In the genomic region with DNA sequence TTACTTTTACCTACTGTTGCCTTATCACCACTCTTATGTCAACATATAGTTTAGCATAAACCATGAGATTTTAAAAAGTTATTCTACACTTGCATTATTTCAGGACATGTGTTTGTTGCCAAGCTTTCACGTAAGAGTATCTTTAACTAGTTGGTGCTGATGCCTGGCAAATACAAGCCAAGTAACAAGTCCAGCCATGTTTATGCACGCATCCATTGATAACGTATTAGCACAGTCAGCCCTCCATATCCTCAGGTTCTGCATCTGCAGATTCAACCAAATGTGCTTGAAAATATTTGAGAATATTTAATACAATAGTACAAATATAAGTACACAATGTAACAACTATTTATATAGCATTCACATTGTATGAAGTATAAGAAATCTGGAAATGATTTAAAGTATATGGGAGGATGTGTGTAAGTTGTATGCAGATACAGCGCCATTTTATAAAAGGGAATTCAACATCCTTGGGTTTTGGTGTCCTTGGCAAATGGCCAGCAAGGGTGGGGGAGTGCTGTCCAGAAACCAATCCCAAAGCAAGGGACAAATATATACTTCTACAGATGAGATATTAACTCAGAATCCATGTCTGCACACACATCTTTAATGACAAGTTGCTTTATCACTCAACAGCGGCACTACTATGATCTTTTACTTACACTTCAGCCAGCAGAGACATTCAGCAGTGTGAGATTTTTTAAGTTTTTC, we compare ENCODE assay signal across 35 cellular contexts. TPM values are rescaled to one million over a fixed set of nuclear protein-coding genes. Genes with fewer than 3 reads are reported as not detected.
DNase-seq lines count a peak whose midpoint lies in the region; ATAC-seq, FAIRE-seq and TF ChIP-seq lines count a peak whose summit lies in the region.
"Had no signal": no experiment of that assay in that cellular context is flagged by ENCODE, and none has a peak within 500 bp of the region (broad histone marks: within the 10 kb centered on the region; RNA-seq: fewer than 3 reads in every experiment).

No MANE protein-coding gene starts in this region.

- H3K4me1 Mint-ChIP-seq in CD4-positive, CD25-positive, alpha-beta regulatory T cell, result peaks cover 24 to 58% (median 44%) of the 10 kb centered on the region in 4 donors
- H3K4me1 Mint-ChIP-seq in T-cell, result peaks cover 48 to 59% (median 54%) of the 10 kb centered on the region in 3 donors

- H3K27me3 Mint-ChIP-seq in CD4-positive, CD25-positive, alpha-beta regulatory T cell, result no peaks in the 10 kb centered on the region
- H3K27me3 Mint-ChIP-seq in T-cell, result no peaks in the 10 kb centered on the region
- H3K27me3 Mint-ChIP-seq: activated naive CD8-positive, alpha-beta T cell treated with anti-CD3 and anti-CD28 coated beads, Interleukin-2, amount 10 ng/mL, durations not matched to agents 7 days and 5 days; activated T-helper 17 cell treated with anti-CD3 and anti-CD28 coated beads, Interleukin-2, amount 50 U/mL, for 72 hours; stimulated activated naive CD8-positive, alpha-beta T cell treated with anti-CD3 and anti-CD28 coated beads, Interleukin-15, Interleukin-2, amounts not matched to agents 100 ng/mL and 50 ng/mL, for 24 hours had no signal

- no peak for ATAC-seq in A549
- ATAC-seq in CD4-positive, CD25-positive, alpha-beta regulatory T cell (ENCODE audit: low read depth in 2 of 2), result no peak
- no peak for ATAC-seq in T-cell (replicated peaks in 1 of 4)
- ATAC-seq in GM21717 (IDR thresholded peaks at IDR 0.05; ENCODE audit: unreplicated experiment), result no peak
- ATAC-seq: activated T-helper 17 cell treated with anti-CD3 and anti-CD28 coated beads, Interleukin-2, amount 50 U/mL, for 72 hours; left cardiac atrium had no signal

- no peak overlapping the region for H3K27ac Mint-ChIP-seq in CD4-positive, CD25-positive, alpha-beta regulatory T cell
- H3K27ac Mint-ChIP-seq in T-cell, result peak overlapping the region; percentile 4
- H3K27ac Mint-ChIP-seq: activated naive CD8-positive, alpha-beta T cell treated with anti-CD3 and anti-CD28 coated beads, Interleukin-2, amount 10 ng/mL, durations not matched to agents 7 days and 5 days; activated T-helper 17 cell treated with anti-CD3 and anti-CD28 coated beads, Interleukin-2, amount 50 U/mL, for 72 hours had no signal

- WGBS in A549 (ENCODE audit: missing lambda C conversion rate), result 96% methylated on average over 5 of the region's 5 CpGs

- no peak for TF ChIP-seq RAD21 in A549 (conservative IDR thresholded peaks at IDR 0.05 in 1 of 2, IDR thresholded peaks at IDR 0.05 in 1 of 2)

- H3K36me3 Mint-ChIP-seq in CD4-positive, CD25-positive, alpha-beta regulatory T cell, result peaks cover 49% of the 10 kb centered on the region
- H3K36me3 Mint-ChIP-seq in T-cell, result peaks cover 61% of the 10 kb centered on the region

- H3K4me1 ChIP-seq in A549 (peaks cover 45% of the 10 kb centered on the region), breast epithelium (no peaks in the 10 kb centered on the region)
- H3K4me1 ChIP-seq in CD4-positive, CD25-positive, alpha-beta regulatory T cell (ENCODE audit: control insufficient read depth, insufficient read depth, low read length, poor library complexity, severe bottlenecking), result peaks cover 24% of the 10 kb centered on the region
- H3K4me1 ChIP-seq: parathyroid adenoma, testis had no signal

- H3K4me3 Mint-ChIP-seq in CD4-positive, CD25-positive, alpha-beta regulatory T cell, result peak overlapping the region in 1 of 4 donors; percentile 4
- no peak overlapping the region for H3K4me3 Mint-ChIP-seq in T-cell
- H3K4me3 Mint-ChIP-seq: activated naive CD8-positive, alpha-beta T cell treated with anti-CD3 and anti-CD28 coated beads, Interleukin-2, amount 10 ng/mL, durations not matched to agents 7 days and 5 days; activated T-helper 17 cell treated with anti-CD3 and anti-CD28 coated beads, Interleukin-2, amount 50 U/mL, for 72 hours; immature natural killer cell; neural crest cell; stimulated activated naive CD8-positive, alpha-beta T cell treated with anti-CD3 and anti-CD28 coated beads, Interleukin-15, Interleukin-2, amounts not matched to agents 100 ng/mL and 50 ng/mL, for 24 hours had no signal

- no peak overlapping the region for H3K27ac ChIP-seq in A549
- peak overlapping the region; percentile 15 for H3K27ac ChIP-seq in CD4-positive, CD25-positive, alpha-beta regulatory T cell (ENCODE audit: insufficient read depth, low read length, poor library complexity, severe bottlenecking)
- no peak overlapping the region for H3K27ac ChIP-seq in breast epithelium
- H3K27ac ChIP-seq: ascending aorta, KMS-11, parathyroid adenoma, right atrium auricular region, spleen, testis, WERI-Rb-1 had no signal

- intact Hi-C loops in breast epithelium (cut with DNase I; ENCODE audit: low total_unique reads), result no loop called here

- H3K9me3 Mint-ChIP-seq in CD4-positive, CD25-positive, alpha-beta regulatory T cell, result peaks cover 0 to 2% (median 0%) of the 10 kb centered on the region in 7 donors
- H3K9me3 Mint-ChIP-seq in T-cell, result no peaks in the 10 kb centered on the region
- H3K9me3 Mint-ChIP-seq: activated naive CD8-positive, alpha-beta T cell treated with anti-CD3 and anti-CD28 coated beads, Interleukin-2, amount 10 ng/mL, durations not matched to agents 7 days and 5 days; activated T-helper 17 cell treated with anti-CD3 and anti-CD28 coated beads, Interleukin-2, amount 50 U/mL, for 72 hours; immature natural killer cell; neural crest cell; stimulated activated naive CD8-positive, alpha-beta T cell treated with anti-CD3 and anti-CD28 coated beads, Interleukin-15, Interleukin-2, amounts not matched to agents 100 ng/mL and 50 ng/mL, for 24 hours had no signal

- no peak for FAIRE-seq in A549 (lab: Jason Lieb, UNC)
- no peak for FAIRE-seq in bronchial epithelial cell (lab: Jason Lieb, UNC)

- TF ChIP-seq POLR2A in A549 (IDR thresholded peaks at IDR 0.05; ENCODE audit: low read length), result no peak
- no peak for TF ChIP-seq POLR2A in breast epithelium (IDR thresholded peaks at IDR 0.05)

- TF ChIP-seq CTCF in A549 (IDR thresholded peaks at IDR 0.05), result no peak
- TF ChIP-seq CTCF in bronchial epithelial cell (IDR thresholded peaks at IDR 0.05; ENCODE audit: insufficient read depth, low read length, severe bottlenecking), result no peak
- no peak for TF ChIP-seq CTCF in breast epithelium (IDR thresholded peaks at IDR 0.05)

- POLR2A ChIA-PET in A549 (lab: Yijun Ruan, JAX) (interaction anchor here (0.6 to 1.4 kb wide), 3 partner anchors 8 to 26 kb away, joined by 3 to 7 read pairs (median 4); partner anchors contain the start of genes SETD5 and THUMPD3), T-cell (lab: Charles Lee) (interaction anchor here (0.6 to 0.7 kb wide), 4 partner anchors 9 to 26 kb away, joined by 3 to 7 read pairs (median 4); partner anchors contain the start of gene SETD5 (in 1 of the 2))

- no peaks in the 10 kb centered on the region for H3K9me3 ChIP-seq in A549
- H3K9me3 ChIP-seq in CD4-positive, CD25-positive, alpha-beta regulatory T cell (ENCODE audit: control insufficient read depth in 2 of 2, low read length in 2 of 2), result no peaks in the 10 kb centered on the region
- no peaks in the 10 kb centered on the region for H3K9me3 ChIP-seq in breast epithelium
- H3K9me3 ChIP-seq: ascending aorta, MG63, right atrium auricular region, spleen, testis had no signal

- TF ChIP-seq EP300 in A549 (IDR thresholded peaks at IDR 0.05), result no peak

- H3K4me3 ChIP-seq in A549, result no peak overlapping the region
- H3K4me3 ChIP-seq in CD4-positive, CD25-positive, alpha-beta regulatory T cell (ENCODE audit: low read depth, low read length), result no peak overlapping the region
- H3K4me3 ChIP-seq in bronchial epithelial cell (ENCODE audit: low read depth, low read length), result no peak overlapping the region
- H3K4me3 ChIP-seq in breast epithelium, result no peak overlapping the region
- H3K4me3 ChIP-seq: ascending aorta, MG63, right atrium auricular region, spleen, testis had no signal

- CTCF ChIA-PET in A549 (lab: Yijun Ruan, JAX) (interaction anchor here (0.6 to 0.7 kb wide), 2 partner anchors 62 to 87 kb away, joined by 3 read pairs; no protein-coding TSS in a partner anchor), T-cell (lab: Charles Lee) (interaction anchor here in 1 of 2 donors (0.9 kb wide), 1 partner anchor 31 kb away, joined by 3 read pairs; no protein-coding TSS in a partner anchor)

- DNase-seq in A549 (ENCODE audit: low read depth in 1 of 2, low spot score in 1 of 2) (no peak), T-cell (no peak), bronchial epithelial cell (ENCODE audit: low read depth) (peak; percentile 76), cerebellar cortex (ENCODE audit: low spot score) (no peak), breast epithelium (ENCODE audit: low spot score in 2 of 2) (no peak), NCI-H1436 (lab: John Stamatoyannopoulos, UW) (no peak)
- no peak for DNase-seq in CD4-positive, CD25-positive, alpha-beta regulatory T cell
- DNase-seq: activated CD4-positive, alpha-beta T cell treated with anti-CD3 and anti-CD28 coated beads, Interleukin-2, amount 50 U/mL, for 1 hour; activated naive CD8-positive, alpha-beta T cell treated with anti-CD3 and anti-CD28 coated beads, Interleukin-2, amount 10 ng/mL, durations not matched to agents 7 days and 5 days; C1 segment of cervical spinal cord; cortex of kidney; DND-41; effector memory CD4-positive, alpha-beta T cell; GF-D8; immature natural killer cell; left cardiac atrium; MG63; NCI-H1417; NCI-H2081 treated with DMSO at 0.1 percent for 48 hours; NCI-H226; NCI-H69; SHP77; spleen; stimulated activated CD4-positive, alpha-beta T cell treated with anti-CD3 and anti-CD28 coated beads, Interleukin-2, amount 100 ng/mL, for 24 hours; stimulated activated CD8-positive, alpha-beta memory T cell treated with anti-CD3 and anti-CD28 coated beads, Interleukin-4, amount 100 ng/mL, for 48 hours; testis; WERI-Rb-1 had no signal

- peaks cover 81% of the 10 kb centered on the region for H3K36me3 ChIP-seq in CD4-positive, CD25-positive, alpha-beta regulatory T cell (ENCODE audit: control insufficient read depth, insufficient read depth, low read length)
- H3K36me3 ChIP-seq in bronchial epithelial cell (ENCODE audit: control insufficient read depth, insufficient read depth, low read length) (peaks cover 22% of the 10 kb centered on the region), breast epithelium (peaks cover 4% of the 10 kb centered on the region)

- H3K27me3 ChIP-seq in CD4-positive, CD25-positive, alpha-beta regulatory T cell (ENCODE audit: control insufficient read depth, insufficient read depth, low read length), result no peaks in the 10 kb centered on the region
- H3K27me3 ChIP-seq in bronchial epithelial cell (ENCODE audit: control insufficient read depth, insufficient read depth, low read length) (no peaks in the 10 kb centered on the region), breast epithelium (no peaks in the 10 kb centered on the region)
- H3K27me3 ChIP-seq: ascending aorta, MG63, right atrium auricular region, spleen, testis had no signal

- H3K4me2 ChIP-seq in A549, result no peak overlapping the region
- H3K4me2 ChIP-seq: KMS-11 had no signal

RNA-seq across cellular contexts. Expression of gene SETD5, which starts 8.7 kb away (rescaled TPM):
- 92.3 and 116 TPM in 2 replicates for polyA plus RNA-seq in A549 (2011; rRNA removed)
- 27.4 and 36.6 TPM in 2 replicates for polyA plus RNA-seq in A549 (2012; cell fraction: cytosol; rRNA removed)
- polyA plus RNA-seq in A549 (2012; cell fraction: nucleus; rRNA removed), result 70.5 and 82.3 TPM in 2 replicates
- polyA plus RNA-seq in A549 (2017; fragmentation: RNase III; extraction: RNeasy Plus Mini Kit Qiagen cat#74134 plus additional on column Dnase treatment), result 41.7 to 46.1 TPM (median 44.2 TPM) in 3 replicates
- polyA minus RNA-seq in A549 (2011; rRNA and poly(A)+ RNA removed), result 151 and 153 TPM in 2 replicates
- total RNA-seq in CD4-positive, CD25-positive, alpha-beta regulatory T cell, result 120 TPM
- polyA plus RNA-seq in CD4-positive, CD25-positive, alpha-beta regulatory T cell, result 10 to 100 TPM; 17.7 to 32.2 (median 24.4) TPM
- total RNA-seq in T-cell, result 100 to 1,000 TPM; 119 to 131 (median 125) TPM
- 44.5 and 53.7 TPM in 2 replicates for total RNA-seq in bronchial epithelial cell
- total RNA-seq in breast epithelium, result 100 to 1,000 TPM in 2 of 3 donors, 10 to 100 TPM in 1; 63.0 to 135 (median 118) TPM

RNA-seq across cellular contexts. Expression of gene THUMPD3, which starts 25.9 kb away (rescaled TPM):
- 86.0 and 93.2 TPM in 2 replicates for polyA plus RNA-seq in A549 (2011; rRNA removed)
- polyA plus RNA-seq in A549 (2012; cell fraction: cytosol; rRNA removed), result 30.2 and 32.0 TPM in 2 replicates
- polyA plus RNA-seq in A549 (2012; cell fraction: nucleus; rRNA removed), result 15.7 and 22.5 TPM in 2 replicates
- polyA plus RNA-seq in A549 (2017; fragmentation: RNase III; extraction: RNeasy Plus Mini Kit Qiagen cat#74134 plus additional on column Dnase treatment), result 53.9 to 64.4 TPM (median 60.7 TPM) in 3 replicates
- polyA minus RNA-seq in A549 (2011; rRNA and poly(A)+ RNA removed), result 50.7 and 51.4 TPM in 2 replicates
- total RNA-seq in CD4-positive, CD25-positive, alpha-beta regulatory T cell, result 40.2 TPM
- 10 to 100 TPM; 17.9 to 20.5 (median 19.3) TPM for polyA plus RNA-seq in CD4-positive, CD25-positive, alpha-beta regulatory T cell
- total RNA-seq in T-cell, result 10 to 100 TPM; 33.3 to 44.4 (median 43.5) TPM
- 68.2 and 74.5 TPM in 2 replicates for total RNA-seq in bronchial epithelial cell
- total RNA-seq in breast epithelium, result 10 to 100 TPM; 22.2 to 36.4 (median 25.2) TPM

Comparison
In these comparisons a context has a peak if more than half of its experiments do, and no peak if none do; other contexts are left out.
1. H3K27ac Mint-ChIP-seq: peak in T-cell (2 of 2); none in CD4-positive, CD25-positive, alpha-beta regulatory T cell (0 of 3).